ENCODE assay signal across 20 cellular contexts in genomic region chr3:182983811-182984210, GRCh38.
"Had no signal": no experiment of that assay in that cellular context is flagged by ENCODE, and none has a peak within 500 bp of the region (broad histone marks: within the 10 kb centered on the region; RNA-seq: fewer than 3 reads in every experiment).

No MANE protein-coding gene starts in this region.

- DNase-seq: activated CD4-positive, alpha-beta T cell treated with anti-CD3 and anti-CD28 coated beads for 48 hours; activated CD8-positive, alpha-beta memory T cell treated with anti-CD3 and anti-CD28 coated beads, Interleukin-2, amount 50 U/mL, for 48 hours; activated CD8-positive, alpha-beta T cell treated with anti-CD3 and anti-CD28 coated beads, Interleukin-2, amount 10 ng/mL, durations not matched to agents 7 days and 5 days; activated naive CD4-positive, alpha-beta T cell; central memory CD4-positive, alpha-beta T cell; cortex of kidney; effector CD8-positive, alpha-beta T cell; heart left ventricle; islet precursor cell; left ventricle myocardium inferior; mesenchymal stem cell; occipital lobe; sigmoid colon; stimulated activated CD4-positive, alpha-beta T cell treated with anti-CD3 and anti-CD28 coated beads, Interleukin-4, amount 100 ng/mL, for 24 hours; stimulated activated naive CD8-positive, alpha-beta T cell treated with anti-CD3 and anti-CD28 coated beads, Interleukin-15, amount 100 ng/mL, for 72 hours had no signal

- H3K27ac Mint-ChIP-seq: activated CD8-positive, alpha-beta T cell treated with anti-CD3 and anti-CD28 coated beads, Interleukin-2, amount 10 ng/mL, durations not matched to agents 7 days and 5 days; activated T-helper 1 cell treated with anti-CD3 and anti-CD28 coated beads, Interleukin-12 subunit alpha, Interleukin-12 subunit beta, Interleukin-2, Interleukin-4 antibody, amounts not matched to agents 30 ng/mL and 10 ng/mL and 1 ng/mL, durations not matched to agents 14 hours and 24 hours and 36 hours; nephron; T-helper 1 cell treated with Interleukin-12 subunit alpha and Interleukin-12 subunit beta and Interleukin-4 antibody, amounts not matched to agents 30 μg/mL and 1 μg/mL, for 36 hours; WTC11 had no signal

- H3K27ac ChIP-seq: heart left ventricle, left ventricle myocardium inferior, sigmoid colon, thoracic aorta had no signal

- H3K9me3 ChIP-seq: heart left ventricle, left ventricle myocardium inferior, sigmoid colon, thoracic aorta had no signal

- ATAC-seq: activated CD8-positive, alpha-beta T cell treated with anti-CD3 and anti-CD28 coated beads, Interleukin-2, amount 10 ng/mL, durations not matched to agents 7 days and 5 days; heart left ventricle; stimulated activated naive CD8-positive, alpha-beta T cell treated with anti-CD3 and anti-CD28 coated beads, Interleukin-15, amount 100 ng/mL, for 72 hours; WTC11 had no signal

- H3K36me3 ChIP-seq: heart left ventricle, left ventricle myocardium inferior, sigmoid colon, thoracic aorta had no signal

- H3K27me3 Mint-ChIP-seq: stimulated activated naive CD8-positive, alpha-beta T cell treated with anti-CD3 and anti-CD28 coated beads, Interleukin-15, amount 100 ng/mL, for 72 hours had no signal

- H3K36me3 Mint-ChIP-seq: WTC11 had no signal

- H3K4me3 ChIP-seq: heart left ventricle, left ventricle myocardium inferior, sigmoid colon, thoracic aorta had no signal

- H3K4me3 Mint-ChIP-seq: activated CD8-positive, alpha-beta T cell treated with anti-CD3 and anti-CD28 coated beads, Interleukin-2, amount 10 ng/mL, durations not matched to agents 7 days and 5 days; activated T-helper 1 cell treated with anti-CD3 and anti-CD28 coated beads, Interleukin-12 subunit alpha, Interleukin-12 subunit beta, Interleukin-2, Interleukin-4 antibody, amounts not matched to agents 30 ng/mL and 10 ng/mL and 1 ng/mL, durations not matched to agents 14 hours and 24 hours and 36 hours; stimulated activated naive CD8-positive, alpha-beta T cell treated with anti-CD3 and anti-CD28 coated beads, Interleukin-15, amount 100 ng/mL, for 72 hours; T-helper 1 cell treated with Interleukin-12 subunit alpha and Interleukin-12 subunit beta and Interleukin-4 antibody, amounts not matched to agents 30 μg/mL and 1 μg/mL, for 36 hours; WTC11 had no signal

- H3K9me3 Mint-ChIP-seq: activated T-helper 1 cell treated with anti-CD3 and anti-CD28 coated beads, Interleukin-12 subunit alpha, Interleukin-12 subunit beta, Interleukin-2, Interleukin-4 antibody, amounts not matched to agents 30 ng/mL and 10 ng/mL and 1 ng/mL, durations not matched to agents 14 hours and 24 hours and 36 hours; nephron; stimulated activated naive CD8-positive, alpha-beta T cell treated with anti-CD3 and anti-CD28 coated beads, Interleukin-15, amount 100 ng/mL, for 72 hours; T-helper 1 cell treated with Interleukin-12 subunit alpha and Interleukin-12 subunit beta and Interleukin-4 antibody, amounts not matched to agents 30 μg/mL and 1 μg/mL, for 36 hours; WTC11 had no signal

- H3K27me3 ChIP-seq: heart left ventricle, sigmoid colon had no signal
